Comparison of ENCODE assay signal across 21 cellular contexts in the genomic region with DNA sequence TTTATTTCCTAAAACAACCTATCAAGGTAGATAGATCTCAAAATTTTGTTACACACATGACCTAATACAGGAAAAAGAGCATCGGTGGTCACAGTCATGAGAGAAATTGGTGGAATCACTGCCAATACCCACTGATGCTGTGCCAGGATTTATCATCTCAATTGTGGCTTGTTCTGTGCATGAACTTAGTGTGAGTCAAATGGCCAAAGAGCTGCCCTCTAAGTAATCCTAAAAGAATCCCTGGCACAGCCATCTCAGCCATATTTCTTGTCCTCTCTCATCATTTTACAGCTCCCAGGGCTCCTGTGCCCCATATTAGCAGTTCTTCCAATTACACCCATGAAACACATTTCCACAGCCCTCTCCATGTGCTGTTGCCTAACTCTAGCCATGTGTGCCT. TPM values are rescaled to one million over a fixed set of nuclear protein-coding genes. Genes with fewer than 3 reads are reported as not detected.
A peak's percentile ranks its signal among the peaks of the same experiment; 100 is the strongest.
DNase-seq lines count a peak whose midpoint lies in the region; ATAC-seq and TF ChIP-seq lines count a peak whose summit lies in the region.
"Had no signal": no experiment of that assay in that cellular context is flagged by ENCODE, and none has a peak within 500 bp of the region (broad histone marks: within the 10 kb centered on the region; RNA-seq: fewer than 3 reads in every experiment).

No MANE protein-coding gene starts in this region.

- H3K9me2 ChIP-seq in GM23248 (ENCODE audit: insufficient read depth) (no peaks in the 10 kb centered on the region), PC-3 (replicated peaks; ENCODE audit: low read length) (no peaks in the 10 kb centered on the region)

- H3K9ac ChIP-seq in GM23248 (no peak overlapping the region), PC-3 (ENCODE audit: low read length) (no peak overlapping the region)

- peaks cover 15% of the 10 kb centered on the region for H3K4me1 ChIP-seq in GM23248 (ENCODE audit: insufficient read depth)
- H3K4me1 ChIP-seq in PC-3 (ENCODE audit: insufficient read depth, low read length): peaks cover 11% of the 10 kb centered on the region
- no peaks in the 10 kb centered on the region for H3K4me1 ChIP-seq in stomach

- H3K27ac Mint-ChIP-seq in T-helper 2 cell treated with Interferon-gamma antibody and Interleukin-4, amounts not matched to agents 5 μg/mL and 100 μg/mL, for 36 hours: no peak overlapping the region
- H3K27ac Mint-ChIP-seq: CD8-positive, alpha-beta T cell had no signal

- H3K4me2 ChIP-seq in GM23248 (ENCODE audit: unreplicated experiment) (peak overlapping the region; percentile 45), PC-3 (ENCODE audit: low read length) (no peak overlapping the region)

- no peaks in the 10 kb centered on the region for H3K9me3 ChIP-seq in GM23248 (ENCODE audit: low read depth)
- no peaks in the 10 kb centered on the region for H3K9me3 ChIP-seq in PC-3 (ENCODE audit: low read length)
- no peaks in the 10 kb centered on the region for H3K9me3 ChIP-seq in stomach

- H3F3A ChIP-seq in GM23248 (ENCODE audit: insufficient read depth) (peaks cover 13% of the 10 kb centered on the region; the same call in 1 of the 2 replicates), PC-3 (ENCODE audit: low read length, unreplicated experiment) (no peaks in the 10 kb centered on the region)

- H3K27me3 ChIP-seq in GM23248 (replicated peaks; ENCODE audit: insufficient read depth) (no peaks in the 10 kb centered on the region), PC-3 (ENCODE audit: low read length) (no peaks in the 10 kb centered on the region), stomach (no peaks in the 10 kb centered on the region)

- TF ChIP-seq CTCF in AG10803 (conservative IDR thresholded peaks at IDR 0.05; ENCODE audit: low read length) (no peak), PC-3 (conservative IDR thresholded peaks at IDR 0.05; ENCODE audit: low read depth, low read length) (no peak), stomach (IDR thresholded peaks at IDR 0.05) (no peak)

- H3K27ac ChIP-seq in GM23248 (peak overlapping the region; percentile 27; the same call in 1 of the 2 replicates), PC-3 (ENCODE audit: low read length) (no peak overlapping the region), stomach (no peak overlapping the region)
- H3K27ac ChIP-seq: HL-60 had no signal

- in situ Hi-C loops in GM23248 (cut with MboI): no loop called here

- CTCF ChIA-PET in PC-3 (lab: Charles Lee): no interaction called here

- no peaks in the 10 kb centered on the region for H4K20me1 ChIP-seq in GM23248 (ENCODE audit: insufficient read depth)
- no peaks in the 10 kb centered on the region for H4K20me1 ChIP-seq in PC-3 (ENCODE audit: low read length)

- no TSS peak for BruUV-seq in PC-3 (replicated peaks; lab: Mats Ljungman, UMichigan)

- no peak for TF ChIP-seq EP300 in stomach (IDR thresholded peaks at IDR 0.05)

- H3K4me3 ChIP-seq in AG10803 (ENCODE audit: low read length) (no peak overlapping the region), GM23248 (no peak overlapping the region), PC-3 (ENCODE audit: low read length) (no peak overlapping the region), stomach (no peak overlapping the region)

- WGBS in GM23248 (ENCODE audit: low coverage in 1 of 2, low lambda C conversion rate in 2 of 2, missing lambda C conversion rate in 2 of 2), 2 experiments: 0% methylated on average over 1 of the region's 1 CpG
- 84 to 94% (median 89%) methylated on average over 1 of the region's 1 CpG for WGBS in stomach, 5 donors

- POLR2A ChIA-PET in PC-3 (lab: Charles Lee; ENCODE audit: unreplicated experiment): interaction anchor here (0.5 kb wide), 1 partner anchor 163 kb away, joined by 3 read pairs; no protein-coding TSS in a partner anchor

- no peaks in the 10 kb centered on the region for H3K36me3 Mint-ChIP-seq in T-helper 2 cell treated with Interferon-gamma antibody and Interleukin-4, amounts not matched to agents 5 μg/mL and 100 μg/mL, for 36 hours (ENCODE audit: low read depth)
- H3K36me3 Mint-ChIP-seq: CD8-positive, alpha-beta T cell had no signal

- H3K4me3 Mint-ChIP-seq in T-helper 2 cell treated with Interferon-gamma antibody and Interleukin-4, amounts not matched to agents 5 μg/mL and 100 μg/mL, for 36 hours: no peak overlapping the region
- H3K4me3 Mint-ChIP-seq: CD8-positive, alpha-beta T cell had no signal

- H3K79me2 ChIP-seq in GM23248 (ENCODE audit: insufficient read depth) (no peaks in the 10 kb centered on the region), PC-3 (ENCODE audit: low read length) (no peaks in the 10 kb centered on the region)

- H3K4me1 Mint-ChIP-seq in T-helper 2 cell treated with Interferon-gamma antibody and Interleukin-4, amounts not matched to agents 5 μg/mL and 100 μg/mL, for 36 hours (ENCODE audit: low read depth): no peaks in the 10 kb centered on the region

- DNase-seq in AG10803 (ENCODE audit: low read depth) (peak; percentile 70), GM23248 (peak; percentile 90), PC-3 (peak; percentile 77), fibroblast of peridontal ligament (ENCODE audit: extremely low read depth) (peak; percentile 70), stomach (no peak)
- no peak for DNase-seq in T-helper 2 cell treated with Interferon-gamma antibody and Interleukin-4, amounts not matched to agents 5 μg/mL and 100 μg/mL, for 36 hours (ENCODE audit: low spot score)
- no peak for DNase-seq in activated CD4-positive, alpha-beta T cell treated with anti-CD3 and anti-CD28 coated beads for 48 hours
- DNase-seq: CD8-positive, alpha-beta T cell; DMS79 treated with DMSO at 0.1 percent for 48 hours; KBM-7; NCI-H1417; NCI-H1930; NCI-H2171; NCI-H510A; RPMI8226; SW 1271 had no signal

- peaks cover 23% of the 10 kb centered on the region for H3K27me3 Mint-ChIP-seq in T-helper 2 cell treated with Interferon-gamma antibody and Interleukin-4, amounts not matched to agents 5 μg/mL and 100 μg/mL, for 36 hours (ENCODE audit: low read depth)

- no peaks in the 10 kb centered on the region for H3K9me3 Mint-ChIP-seq in T-helper 2 cell treated with Interferon-gamma antibody and Interleukin-4, amounts not matched to agents 5 μg/mL and 100 μg/mL, for 36 hours
- H3K9me3 Mint-ChIP-seq: CD8-positive, alpha-beta T cell had no signal

- ATAC-seq in PC-3 (peak; percentile 38; the same call in 1 of the 2 replicates), HG03108 (IDR thresholded peaks at IDR 0.05; ENCODE audit: unreplicated experiment) (no peak)
- ATAC-seq: CD8-positive, alpha-beta T cell; HCT116 had no signal

- intact Hi-C loops in PC-3 (cut with micrococcal nuclease): no loop called here
- intact Hi-C loops in stomach (cut with DNase I; ENCODE audit: low total_unique reads): no loop called here

- no peaks in the 10 kb centered on the region for H3K36me3 ChIP-seq in GM23248 (ENCODE audit: low read depth)
- no peaks in the 10 kb centered on the region for H3K36me3 ChIP-seq in PC-3 (ENCODE audit: low read depth, low read length)
- H3K36me3 ChIP-seq in stomach: no peaks in the 10 kb centered on the region

- no peak for TF ChIP-seq POLR2A in stomach (IDR thresholded peaks at IDR 0.05)

- H2AFZ ChIP-seq in GM23248 (no peak overlapping the region), PC-3 (ENCODE audit: low read length) (no peak overlapping the region)

RNA-seq across cellular contexts. Expression of a gene that starts 6.1 kb away (rescaled TPM):
- total RNA-seq in GM23248 (2014; rRNA removed; shearing (Covaris generic)): not detected in 2 replicates
- polyA plus RNA-seq in GM23248 (2016; fragmentation: Nextera tagmentation; extraction: Ambion mirVana) (not detected in 2 replicates), stomach (not detected)
- total RNA-seq in PC-3 (2014; rRNA removed) (not detected in 2 replicates), stomach (not detected)
- total RNA-seq: A673; CD8-positive, alpha-beta T cell had no signal
- polyA plus RNA-seq: BJ had no signal

RNA-seq across cellular contexts. Expression of a gene that starts 30.9 kb away (rescaled TPM):
- total RNA-seq in GM23248 (2014; rRNA removed; shearing (Covaris generic)): 0.11 TPM in 1 of 2 replicates, not detected in the other
- 0.45 and 1.1 TPM in 2 replicates for polyA plus RNA-seq in GM23248 (2016; fragmentation: Nextera tagmentation; extraction: Ambion mirVana)
- total RNA-seq in PC-3 (2014; rRNA removed): not detected in 2 replicates
- total RNA-seq in stomach: 100 to 1,000 TPM in 2 of 5 donors, 10 to 100 TPM in 2, not detected in 1; 15.9 to 216 (median 76.6) TPM
- polyA plus RNA-seq in stomach: 100 to 1,000 TPM in 2 of 3 donors, 1 to 10 TPM in 1; 8.2 to 292 (median 183) TPM
- total RNA-seq: A673; CD8-positive, alpha-beta T cell had no signal
- polyA plus RNA-seq: BJ had no signal

Comparison
In these comparisons a context has a peak if more than half of its experiments do, and no peak if none do; other contexts are left out.
1. DNase-seq: peak in AG10803 (single experiment), GM23248 (single experiment), PC-3 (single experiment) and fibroblast of peridontal ligament (single experiment); none in T-helper 2 cell treated with Interferon-gamma antibody and Interleukin-4, amounts not matched to agents 5 μg/mL and 100 μg/mL, for 36 hours (single experiment), stomach (single experiment) and activated CD4-positive, alpha-beta T cell treated with anti-CD3 and anti-CD28 coated beads for 48 hours (single experiment).